ENCODE assay signal across 16 cellular contexts in genomic region chr6:122207794-122208193, GRCh38.
"Had no signal": no experiment of that assay in that cellular context is flagged by ENCODE, and none has a peak within 500 bp of the region (broad histone marks: within the 10 kb centered on the region; RNA-seq: fewer than 3 reads in every experiment).

No MANE protein-coding gene starts in this region.

- H3K36me3 Mint-ChIP-seq: activated naive CD4-positive, alpha-beta T cell treated with anti-CD3 and anti-CD28 coated beads, Interleukin-2, amount 50 U/mL, for 24 hours had no signal

- H3K36me3 ChIP-seq: cardiac muscle cell, gastrocnemius medialis, heart right ventricle, left ventricle myocardium inferior had no signal

- H3K27ac Mint-ChIP-seq: activated naive CD4-positive, alpha-beta T cell treated with anti-CD3 and anti-CD28 coated beads, Interleukin-2, amount 50 U/mL, for 24 hours; nephron; stimulated activated naive CD8-positive, alpha-beta T cell treated with anti-CD3 and anti-CD28 coated beads, Interleukin-15, amount 100 ng/mL, for 72 hours had no signal

- H3K4me1 Mint-ChIP-seq: activated naive CD4-positive, alpha-beta T cell treated with anti-CD3 and anti-CD28 coated beads, Interleukin-2, amount 50 U/mL, for 24 hours; nephron; stimulated activated naive CD8-positive, alpha-beta T cell treated with anti-CD3 and anti-CD28 coated beads, Interleukin-15, amount 100 ng/mL, for 72 hours had no signal

- H3K27me3 ChIP-seq: cardiac muscle cell, gastrocnemius medialis, heart right ventricle, testis had no signal

- DNase-seq: activated CD4-positive, alpha-beta T cell treated with anti-CD3 and anti-CD28 coated beads, Interleukin-2, amount 50 U/mL, for 1 hour; activated CD4-positive, CD25-positive, alpha-beta regulatory T cell; activated effector memory CD4-positive, alpha-beta T cell treated with Interleukin-2 at 50 U/mL for 16 hours; activated T-cell treated with anti-CD3 and anti-CD28 coated beads, Interleukin-2, amount 50 U/mL, for 1 hour; gastrocnemius medialis; heart right ventricle; islet precursor cell; left ventricle myocardium inferior; mesenchymal stem cell; stimulated activated CD4-positive, alpha-beta T cell treated with anti-CD3 and anti-CD28 coated beads, Interleukin-4, amount 100 ng/mL, for 1 hour; stimulated activated CD8-positive, alpha-beta memory T cell treated with anti-CD3 and anti-CD28 coated beads, Interleukin-4, amount 100 ng/mL, for 48 hours; stimulated activated naive CD8-positive, alpha-beta T cell treated with anti-CD3 and anti-CD28 coated beads, Interleukin-15, amount 100 ng/mL, for 72 hours; testis had no signal

- H3K4me1 ChIP-seq: gastrocnemius medialis, heart right ventricle, left ventricle myocardium inferior, testis had no signal

- H3K4me3 Mint-ChIP-seq: activated naive CD4-positive, alpha-beta T cell treated with anti-CD3 and anti-CD28 coated beads, Interleukin-2, amount 50 U/mL, for 24 hours; nephron; stimulated activated naive CD8-positive, alpha-beta T cell treated with anti-CD3 and anti-CD28 coated beads, Interleukin-15, amount 100 ng/mL, for 72 hours had no signal

- H3K9me3 ChIP-seq: gastrocnemius medialis, heart right ventricle, left ventricle myocardium inferior, testis had no signal

- ATAC-seq: gastrocnemius medialis; heart right ventricle; stimulated activated naive CD8-positive, alpha-beta T cell treated with anti-CD3 and anti-CD28 coated beads, Interleukin-15, amount 100 ng/mL, for 72 hours had no signal

- H3K27ac ChIP-seq: cardiac muscle cell, gastrocnemius medialis, heart right ventricle, left ventricle myocardium inferior, testis had no signal

- H3K4me3 ChIP-seq: cardiac muscle cell, gastrocnemius medialis, heart right ventricle, left ventricle myocardium inferior, testis had no signal
